ENCODE assay signal across 27 cellular contexts in the genomic region with DNA sequence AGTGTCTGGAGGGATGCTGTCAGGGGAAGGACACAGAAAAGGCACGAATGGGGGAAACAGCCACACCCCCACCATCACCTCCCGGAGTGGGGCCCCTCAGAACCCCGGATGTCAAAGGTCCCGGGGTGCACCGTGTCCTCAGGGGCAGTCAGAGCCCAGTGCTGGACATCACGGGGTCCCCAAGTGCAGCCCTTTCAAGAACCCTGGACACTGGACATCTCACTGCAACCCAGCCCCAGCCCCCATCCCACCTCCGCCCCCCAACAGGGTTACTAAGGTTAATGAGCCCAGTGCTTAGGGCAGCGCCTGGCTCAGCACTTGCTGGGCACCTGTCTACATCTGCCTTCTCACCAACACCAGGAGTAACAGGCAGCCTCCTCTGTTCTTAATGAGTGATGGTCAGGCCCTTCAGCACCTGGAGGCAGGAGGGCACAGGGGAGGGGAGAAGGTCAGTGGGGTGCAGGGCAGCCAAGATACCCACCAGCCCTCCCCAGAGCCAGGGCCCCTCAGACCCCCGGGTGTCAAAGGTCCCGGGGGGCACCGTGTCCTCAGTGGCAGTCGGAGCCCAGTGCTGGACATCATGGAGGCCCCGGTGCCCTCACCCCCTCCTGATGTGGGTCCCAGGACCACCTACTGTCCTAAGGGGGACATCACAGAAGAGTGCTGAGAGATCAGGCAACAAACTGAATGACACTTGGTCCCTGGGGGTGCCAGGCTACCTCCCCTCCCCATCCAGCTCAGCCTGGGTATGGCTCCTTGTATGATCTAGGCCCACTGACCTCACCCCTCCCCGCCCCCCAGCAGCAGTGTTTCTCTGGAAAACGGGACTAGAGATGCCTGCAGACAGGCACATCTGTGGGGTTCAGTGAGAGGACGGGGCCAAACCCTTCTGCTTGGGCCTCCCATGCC. TPM values are rescaled to one million over a fixed set of nuclear protein-coding genes. Genes with fewer than 3 reads are reported as not detected.
DNase-seq lines count a peak whose midpoint lies in the region; ATAC-seq and TF ChIP-seq lines count a peak whose summit lies in the region.
"Had no signal": no experiment of that assay in that cellular context is flagged by ENCODE, and none has a peak within 500 bp of the region (broad histone marks: within the 10 kb centered on the region; RNA-seq: fewer than 3 reads in every experiment).

No MANE protein-coding gene starts in this region.

- no peak overlapping the region for H2BK15ac ChIP-seq in neuronal stem cell (ENCODE audit: low read length)

- no peak overlapping the region for H4K8ac ChIP-seq in neuronal stem cell (ENCODE audit: low read depth, low read length)

- H3K36me3 ChIP-seq in A673 (ENCODE audit: insufficient read depth, low read length, poor library complexity, severe bottlenecking) (peaks cover 75% of the 10 kb centered on the region), neuronal stem cell (replicated peaks in 1 of 2; ENCODE audit: control insufficient read depth in 2 of 2, insufficient read depth in 2 of 2, low read length in 2 of 2) (peaks cover 49 to 83% of the 10 kb centered on the region in 2 donors)

- no peak overlapping the region for H3K4ac ChIP-seq in neuronal stem cell (ENCODE audit: low read length)

- intact Hi-C loops in A673 (cut with micrococcal nuclease; ENCODE audit: unreplicated experiment): no loop called here

- TF ChIP-seq CTCF in A673 (conservative IDR thresholded peaks at IDR 0.05; ENCODE audit: low read depth, low read length) (no peak), C4-2B (conservative IDR thresholded peaks at IDR 0.05) (no peak), RWPE1 (conservative IDR thresholded peaks at IDR 0.05; ENCODE audit: low read depth) (no peak), foreskin keratinocyte (conservative IDR thresholded peaks at IDR 0.05) (no peak)

- H3K4me3 ChIP-seq in A673 (ENCODE audit: low read depth, low read length, poor library complexity, severe bottlenecking): no peak overlapping the region
- H3K4me3 ChIP-seq in neuronal stem cell (ENCODE audit: low read length in 2 of 2): no peak overlapping the region
- H3K4me3 ChIP-seq: GM23248 had no signal

- H3K9me3 ChIP-seq in A673 (ENCODE audit: low read depth, low read length, poor library complexity, severe bottlenecking) (no peaks in the 10 kb centered on the region), neuronal stem cell (replicated peaks in 1 of 2; ENCODE audit: control insufficient read depth in 2 of 2, insufficient read depth in 1 of 2, low read depth in 1 of 2, low read length in 2 of 2) (no peaks in the 10 kb centered on the region), T-helper 17 cell (ENCODE audit: control insufficient read depth, low read length, poor library complexity, severe bottlenecking) (no peaks in the 10 kb centered on the region)

- peaks cover 9% of the 10 kb centered on the region for H3K79me1 ChIP-seq in neuronal stem cell (ENCODE audit: low read depth, low read length)

- no peak overlapping the region for H3K4me2 ChIP-seq in neuronal stem cell (ENCODE audit: insufficient read depth, low read length, poor library complexity, severe bottlenecking)

- no peak overlapping the region for H4K91ac ChIP-seq in neuronal stem cell (ENCODE audit: low read depth, low read length, poor library complexity)

- CTCF ChIA-PET in A673 (lab: Charles Lee): no interaction called here
- CTCF ChIA-PET in RWPE1 (lab: Yijun Ruan, JAX): no interaction called here

- DNase-seq in A673 (ENCODE audit: low spot score) (no peak), RWPE1 (ENCODE audit: low spot score) (no peak), neuronal stem cell (ENCODE audit: low spot score) (no peak), NCI-H2196 (lab: John Stamatoyannopoulos, UW; ENCODE audit: unreplicated experiment) (no peak), T-helper 17 cell (no peak), foreskin keratinocyte (no peak)
- DNase-seq: AML-193; CD4-positive, CD25-positive, alpha-beta regulatory T cell; COR-L47; DMS153; GDM1; GM23248; HFFc6; MM.1S; NCI-H1092; NCI-H1436 treated with DMSO at 0.1 percent for 48 hours; NCI-H2081; NCI-H2171 treated with DMSO at 0.1 percent for 48 hours; NCI-H748 treated with DMSO at 0.1 percent for 48 hours; NK-92 treated with Interleukin-12 subunit alpha and Interleukin-12 subunit beta, amount 100 ng/mL, for 24 hours; SHP77; T-helper 1 cell had no signal

- no peak for ATAC-seq in T-helper 17 cell
- ATAC-seq in foreskin keratinocyte: no peak

- H2BK5ac ChIP-seq in neuronal stem cell (ENCODE audit: low read length): no peak overlapping the region

- no peak overlapping the region for H2BK12ac ChIP-seq in neuronal stem cell (ENCODE audit: low read length)

- no peak overlapping the region for H3K9ac ChIP-seq in neuronal stem cell (ENCODE audit: low read depth, low read length, poor library complexity)
- H3K9ac ChIP-seq: GM23248 had no signal

- POLR2A ChIA-PET in A673 (lab: Charles Lee; ENCODE audit: low non-redundant PET) (no interaction called here), RWPE1 (lab: Yijun Ruan, JAX; ENCODE audit: low non-redundant PET) (no interaction called here)

- H3K27me3 ChIP-seq in A673 (replicated peaks; ENCODE audit: insufficient read depth, low read depth, low read length, poor library complexity) (no peaks in the 10 kb centered on the region), neuronal stem cell (ENCODE audit: control insufficient read depth in 3 of 3, insufficient read depth in 3 of 3, low read depth in 1 of 3, low read length in 3 of 3) (no peaks in the 10 kb centered on the region), foreskin keratinocyte (no peaks in the 10 kb centered on the region)

- no peak overlapping the region for H2AFZ ChIP-seq in neuronal stem cell (ENCODE audit: low read length)
- H2AFZ ChIP-seq: GM23248 had no signal

- H3K36me3 Mint-ChIP-seq in T-helper 17 cell (ENCODE audit: low read depth): no peaks in the 10 kb centered on the region

- no peak overlapping the region for H3K4me3 Mint-ChIP-seq in T-helper 17 cell
- H3K4me3 Mint-ChIP-seq: HFFc6 had no signal

- H3K14ac ChIP-seq in neuronal stem cell (ENCODE audit: low read length): no peak overlapping the region

- H3K27ac ChIP-seq in A673 (ENCODE audit: low read depth, low read length, poor library complexity, severe bottlenecking) (peak overlapping the region; percentile 50), C4-2B (peak overlapping the region; percentile 61), RWPE1 (peak overlapping the region; percentile 63), neuronal stem cell (replicated peaks; ENCODE audit: low read length) (no peak overlapping the region), foreskin keratinocyte (no peak overlapping the region)
- H3K27ac ChIP-seq: GM23248 had no signal

- no CpG with 5 or more reads among the region's 16 CpGs for WGBS in neuronal stem cell (ENCODE audit: extremely low coverage in 2 of 2, insufficient read length in 2 of 2, insufficient replicate concordance in 1 of 2), 2 donors

- no peak overlapping the region for H2BK120ac ChIP-seq in neuronal stem cell (ENCODE audit: low read depth, low read length)

- no peak overlapping the region for H2AK5ac ChIP-seq in neuronal stem cell (ENCODE audit: low read depth, low read length)

- H3K4me1 ChIP-seq in A673 (ENCODE audit: insufficient read depth, low read length, poor library complexity, severe bottlenecking): peaks cover 24% of the 10 kb centered on the region
- peaks cover 5 to 12% of the 10 kb centered on the region in 2 donors for H3K4me1 ChIP-seq in neuronal stem cell (ENCODE audit: control insufficient read depth in 2 of 2, insufficient read depth in 1 of 2, low read depth in 1 of 2, low read length in 2 of 2)
- H3K4me1 ChIP-seq in foreskin keratinocyte: peaks cover 8% of the 10 kb centered on the region

- H3K18ac ChIP-seq in neuronal stem cell (ENCODE audit: low read length): no peak overlapping the region

- peaks cover 27% of the 10 kb centered on the region for H3K4me1 Mint-ChIP-seq in T-helper 17 cell

- H3K23ac ChIP-seq in neuronal stem cell (ENCODE audit: low read depth, low read length, poor library complexity): peak overlapping the region; percentile 17

- H3K27me3 Mint-ChIP-seq in T-helper 17 cell: no peaks in the 10 kb centered on the region
- H3K27me3 Mint-ChIP-seq: CD4-positive, CD25-positive, alpha-beta regulatory T cell had no signal

- no TSS peak for BruUV-seq in A673 (replicated peaks; lab: Mats Ljungman, UMichigan)

- no peak overlapping the region for H3K27ac Mint-ChIP-seq in T-helper 17 cell
- H3K27ac Mint-ChIP-seq: CD4-positive, CD25-positive, alpha-beta regulatory T cell; HFFc6 had no signal

RNA-seq across cellular contexts. Expression of a gene that starts 9.0 kb away (rescaled TPM):
- total RNA-seq in A673 (2021) (not detected in 2 replicates), T-helper 17 cell (not detected), foreskin keratinocyte (not detected in 2 replicates)
- not detected for polyA plus RNA-seq in neuronal stem cell (2013, experiment 1 of 2)
- not detected for polyA plus RNA-seq in neuronal stem cell (2013, experiment 2 of 2)
- polyA plus RNA-seq in foreskin keratinocyte: not detected in 2 replicates
- total RNA-seq: CD4-positive, CD25-positive, alpha-beta regulatory T cell; Daoy; GM23248; HFFc6; HT-29; NCI-H460; OCI-LY7 had no signal
- polyA plus RNA-seq: CD4-positive, CD25-positive, alpha-beta regulatory T cell; GM23248 had no signal

RNA-seq across cellular contexts. Expression of a gene that starts 24.4 kb away (rescaled TPM):
- total RNA-seq in A673 (2021) (0.68 TPM in 1 of 2 replicates, not detected in the other), T-helper 17 cell (not detected), foreskin keratinocyte (1.1 and 1.3 TPM in 2 replicates)
- not detected for polyA plus RNA-seq in neuronal stem cell (2013, experiment 1 of 2)
- not detected for polyA plus RNA-seq in neuronal stem cell (2013, experiment 2 of 2)
- polyA plus RNA-seq in foreskin keratinocyte: 3.9 and 5.0 TPM in 2 replicates
- total RNA-seq: Daoy, GM23248, HFFc6 had no signal
- polyA plus RNA-seq: GM23248 had no signal

RNA-seq across cellular contexts. Expression of a gene that starts 28.9 kb away (rescaled TPM):
- total RNA-seq in A673 (2021): not detected in 2 replicates
- not detected for polyA plus RNA-seq in neuronal stem cell (2013, experiment 1 of 2)
- not detected for polyA plus RNA-seq in neuronal stem cell (2013, experiment 2 of 2)
- total RNA-seq in T-helper 17 cell: not detected
- total RNA-seq in foreskin keratinocyte: not detected in 2 replicates
- not detected in 2 replicates for polyA plus RNA-seq in foreskin keratinocyte
- total RNA-seq: CD4-positive, CD25-positive, alpha-beta regulatory T cell; Daoy; GM23248; HFFc6; HT-29; NCI-H460; OCI-LY7 had no signal
- polyA plus RNA-seq: CD4-positive, CD25-positive, alpha-beta regulatory T cell; GM23248 had no signal

RNA-seq across cellular contexts. Expression of a gene that starts 34.2 kb away (rescaled TPM):
- total RNA-seq in A673 (2021) (not detected in 2 replicates), T-helper 17 cell (not detected), foreskin keratinocyte (not detected in 2 replicates)
- not detected for polyA plus RNA-seq in neuronal stem cell (2013, experiment 1 of 2)
- polyA plus RNA-seq in neuronal stem cell (2013, experiment 2 of 2): not detected
- polyA plus RNA-seq in foreskin keratinocyte: not detected in 2 replicates
- total RNA-seq: CD4-positive, CD25-positive, alpha-beta regulatory T cell; Daoy; GM23248; HFFc6; HT-29; NCI-H460; OCI-LY7 had no signal
- polyA plus RNA-seq: CD4-positive, CD25-positive, alpha-beta regulatory T cell; GM23248 had no signal

RNA-seq across cellular contexts. Expression of a gene that starts 55.5 kb away (rescaled TPM):
- total RNA-seq in A673 (2021) (not detected in 2 replicates), T-helper 17 cell (not detected), foreskin keratinocyte (not detected in 2 replicates)
- polyA plus RNA-seq in neuronal stem cell (2013, experiment 1 of 2): not detected
- not detected for polyA plus RNA-seq in neuronal stem cell (2013, experiment 2 of 2)
- polyA plus RNA-seq in foreskin keratinocyte: not detected in 2 replicates
- total RNA-seq: CD4-positive, CD25-positive, alpha-beta regulatory T cell; Daoy; GM23248; HFFc6; HT-29; NCI-H460; OCI-LY7 had no signal
- polyA plus RNA-seq: CD4-positive, CD25-positive, alpha-beta regulatory T cell; GM23248 had no signal

Comparison
In these comparisons a context has a peak if more than half of its experiments do, and no peak if none do; other contexts are left out.
1. H3K27ac ChIP-seq: peak in A673 (single experiment), C4-2B (single experiment) and RWPE1 (single experiment); none in neuronal stem cell (single experiment) and foreskin keratinocyte (single experiment).